Comparison of ENCODE assay signal across 9 cellular contexts in the genomic region with DNA sequence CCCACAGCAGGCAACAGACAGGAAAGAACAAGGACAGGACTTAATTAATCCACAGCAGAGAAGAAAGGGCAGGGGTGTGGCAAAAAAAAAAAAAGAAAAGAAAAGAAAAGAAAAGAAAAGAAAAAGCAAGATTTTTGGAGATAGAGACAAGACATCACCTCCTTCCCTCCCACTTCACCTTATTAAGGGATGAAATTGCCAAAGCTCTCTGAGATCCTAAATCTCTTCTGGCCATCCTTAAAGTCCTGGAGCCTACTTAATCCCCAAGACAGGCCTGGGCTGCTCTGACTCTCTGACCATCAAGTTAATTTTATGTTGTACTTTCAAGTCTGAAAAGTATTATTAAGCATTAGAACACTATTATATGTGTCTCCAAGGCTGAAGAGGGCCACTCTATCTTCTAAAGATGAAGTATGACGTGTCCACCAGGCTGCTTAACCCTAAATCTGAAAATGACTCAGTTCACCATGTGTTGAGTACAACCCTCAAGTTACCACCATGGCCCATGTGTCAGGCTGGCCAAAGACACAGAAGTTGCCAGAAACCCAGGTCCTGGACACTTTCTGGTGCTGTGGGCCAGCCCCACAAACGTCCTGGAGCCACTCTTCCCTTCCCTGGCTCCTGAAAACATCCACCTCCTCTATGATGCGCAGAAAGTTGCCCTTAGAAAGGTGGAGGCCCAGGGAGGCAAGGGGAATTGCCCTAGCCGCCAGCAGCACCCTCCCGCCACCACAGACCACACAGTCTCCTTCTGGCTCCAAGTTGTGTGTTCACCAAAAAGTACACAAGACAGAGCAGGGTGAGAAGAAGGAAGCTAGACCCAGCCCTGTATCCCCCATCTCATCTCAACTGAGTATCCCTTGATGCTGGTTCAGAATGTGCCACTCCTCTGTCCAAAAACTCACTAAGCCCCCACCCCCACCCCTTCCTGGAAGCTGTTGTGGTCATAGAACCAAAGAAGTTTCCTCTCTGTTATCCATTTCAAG. TPM values are rescaled to one million over a fixed set of nuclear protein-coding genes. Genes with fewer than 3 reads are reported as not detected.
DNase-seq lines count a peak whose midpoint lies in the region; ATAC-seq, FAIRE-seq and TF ChIP-seq lines count a peak whose summit lies in the region.
"Had no signal": no experiment of that assay in that cellular context is flagged by ENCODE, and none has a peak within 500 bp of the region (broad histone marks: within the 10 kb centered on the region; RNA-seq: fewer than 3 reads in every experiment).

No MANE protein-coding gene starts in this region.

- no peak overlapping the region for H2BK12ac ChIP-seq in H1 (ENCODE audit: low read depth, low read length)

- no peak overlapping the region for H4K8ac ChIP-seq in H1 (ENCODE audit: extremely low read depth, insufficient read depth, low read length)

- no peak overlapping the region for H3K56ac ChIP-seq in H1 (replicated peaks; ENCODE audit: insufficient read length, low read depth, low read length)

- H2BK5ac ChIP-seq in H1 (ENCODE audit: low read depth, low read length), result no peak overlapping the region; the same call in 1 of the 2 replicates

- TF ChIP-seq POLR2A in GM12892 (IDR thresholded peaks at IDR 0.05; ENCODE audit: low read depth, low read length) (peak; percentile 55), H1 (IDR thresholded peaks at IDR 0.05; ENCODE audit: control extremely low read depth in 1 of 2, low read depth in 2 of 2, low read length in 2 of 2) (peak in 1 of 2 experiments; percentile 44; a peak in 1 of 3 replicates)

- intact Hi-C loops in Right ventricle myocardium inferior (cut with DNase I), result loop anchor here (10.0 kb wide), 1 partner anchor 509 kb away; the partner anchor contains the start of gene NUBP1

- H3K18ac ChIP-seq in H1 (ENCODE audit: extremely low read depth, low read length), result no peak overlapping the region

- no peak for TF ChIP-seq RAD21 in H1 (IDR thresholded peaks at IDR 0.05 in 1 of 2, conservative IDR thresholded peaks at IDR 0.05 in 1 of 2; ENCODE audit: low read depth in 2 of 2, low read length in 2 of 2)

- H3K9ac ChIP-seq in H1 (replicated peaks in 1 of 4; ENCODE audit: extremely low read depth in 1 of 4, low read depth in 3 of 4, low read length in 3 of 4) (no peak overlapping the region), smooth muscle cell (ENCODE audit: low read depth) (no peak overlapping the region)

- H2BK20ac ChIP-seq in H1 (ENCODE audit: low read length), result no peak overlapping the region

- H2BK120ac ChIP-seq in H1 (replicated peaks; ENCODE audit: low read depth, low read length), result no peak overlapping the region

- peaks cover 18% of the 10 kb centered on the region for H3F3A ChIP-seq in smooth muscle cell (ENCODE audit: low read depth)

- H3K4me1 ChIP-seq in H1 (replicated peaks in 1 of 4; ENCODE audit: control insufficient read depth in 3 of 4, insufficient read depth in 4 of 4, low read length in 3 of 4) (peaks cover 0 to 19% (median 8%) of the 10 kb centered on the region in 4 experiments; a peak in 5 of 7 replicates), smooth muscle cell (ENCODE audit: low read depth) (peaks cover 10% of the 10 kb centered on the region)

- H4K20me1 ChIP-seq in H1 (replicated peaks in 1 of 2; ENCODE audit: control insufficient read depth in 1 of 2, insufficient read depth in 2 of 2, low read length in 2 of 2) (peaks cover 11 to 22% of the 10 kb centered on the region in 2 experiments), smooth muscle cell (ENCODE audit: low read depth) (peaks cover 35% of the 10 kb centered on the region)

- H2AK5ac ChIP-seq in H1 (ENCODE audit: low read depth, low read length), result no peak overlapping the region

- H3K23ac ChIP-seq in H1 (ENCODE audit: insufficient read length), result no peak overlapping the region

- no peak for TF ChIP-seq CTCF in H1 (IDR thresholded peaks at IDR 0.05; ENCODE audit: control extremely low read depth in 1 of 3, insufficient read depth in 1 of 3, low read depth in 1 of 3, low read length in 3 of 3)
- TF ChIP-seq CTCF in smooth muscle cell (IDR thresholded peaks at IDR 0.05; ENCODE audit: borderline replicate concordance, insufficient read depth, poor library complexity, severe bottlenecking), result no peak

- H3K4me2 ChIP-seq in H1 (ENCODE audit: insufficient read depth in 1 of 2, low read depth in 2 of 2, low read length in 2 of 2) (peak overlapping the region; percentile 82 to 86), smooth muscle cell (peak overlapping the region; percentile 95)

- no peak overlapping the region for H4K5ac ChIP-seq in H1 (ENCODE audit: insufficient read length, low read depth, low read length)

- H3K9me3 ChIP-seq in H1 (ENCODE audit: insufficient read depth in 2 of 2, low read depth in 1 of 2, low read length in 1 of 2) (no peaks in the 10 kb centered on the region), smooth muscle cell (replicated peaks; ENCODE audit: low read depth) (no peaks in the 10 kb centered on the region)

- H3K4ac ChIP-seq in H1 (replicated peaks; ENCODE audit: insufficient read length, low read depth, low read length), result no peak overlapping the region

- no peak overlapping the region for H3K14ac ChIP-seq in H1 (ENCODE audit: insufficient read length)

- 83% methylated on average over 5 of the region's 5 CpGs; no CpG with 5 or more reads in 1 of the 2 experiments for WGBS in H1 (ENCODE audit: extremely low coverage in 1 of 2, insufficient coverage in 1 of 2, insufficient read length in 1 of 2, insufficient replicate concordance in 2 of 2, low coverage in 1 of 2, low lambda C conversion rate in 2 of 2, missing lambda C conversion rate in 1 of 2), 2 experiments
- 52% methylated on average over 5 of the region's 5 CpGs for WGBS in smooth muscle cell (ENCODE audit: low lambda C conversion rate)

- no peak overlapping the region for H3K27ac ChIP-seq in H1 (ENCODE audit: low read depth, low read length)
- peak overlapping the region; percentile 49 for H3K27ac ChIP-seq in smooth muscle cell (ENCODE audit: low read depth)
- H3K27ac ChIP-seq: cardiac muscle cell had no signal

- no peak overlapping the region for H2BK15ac ChIP-seq in H1 (ENCODE audit: low read length)

- H3K4me3 ChIP-seq in H1 (ENCODE audit: extremely low read depth in 1 of 4, insufficient read depth in 2 of 4, low read depth in 3 of 4, low read length in 4 of 4) (peak overlapping the region in 2 of 4 experiments; percentile 14 to 97; a peak in 3 of 8 replicates), smooth muscle cell (peak overlapping the region; percentile 95)
- H3K4me3 ChIP-seq: cardiac muscle cell had no signal

- H3K23me2 ChIP-seq in H1 (ENCODE audit: low read depth, low read length), result peaks cover 15% of the 10 kb centered on the region

- POLR2A ChIA-PET in H1 (lab: Charles Lee; ENCODE audit: partially characterized antibody), result interaction anchor here (1.0 to 4.6 kb wide), 16 partner anchors 11 to 258 kb away, joined by 3 to 27 read pairs (median 4); no protein-coding TSS in a partner anchor

- DNase-seq in GM12892 (ENCODE audit: insufficient read length) (no peak), H1 (ENCODE audit: low read depth in 1 of 2, low spot score in 2 of 2) (no peak), smooth muscle cell (lab: John Stamatoyannopoulos, UW; ENCODE audit: unreplicated experiment) (no peak), kidney glomerular epithelial cell (lab: John Stamatoyannopoulos, UW) (no peak), Right ventricle myocardium inferior (ENCODE audit: missing footprints) (no peak), NCI-H524 treated with DMSO at 0.1 percent for 48 hours (lab: John Stamatoyannopoulos, UW) (no peak), NCI-H1417 (lab: John Stamatoyannopoulos, UW) (no peak)
- DNase-seq in activated CD4-positive, alpha-beta T cell treated with anti-CD3 and anti-CD28 coated beads for 4 hours, result peak; percentile 43 to 53

- H3K27me3 ChIP-seq in H1 (replicated peaks in 1 of 4; ENCODE audit: control insufficient read depth in 3 of 4, extremely low read depth in 1 of 4, insufficient read depth in 3 of 4, low read length in 3 of 4) (no peaks in the 10 kb centered on the region; a peak in 1 of 7 replicates), smooth muscle cell (ENCODE audit: low read depth) (no peaks in the 10 kb centered on the region)
- H3K27me3 ChIP-seq: cardiac muscle cell had no signal

- CTCF ChIA-PET in H1 (lab: Charles Lee; ENCODE audit: partially characterized antibody), result interaction anchor here (0.9 to 6.2 kb wide), 11 partner anchors 53 to 289 kb away, joined by 3 to 56 read pairs (median 5); no protein-coding TSS in a partner anchor

- peaks cover 4% of the 10 kb centered on the region for H3K79me1 ChIP-seq in H1 (ENCODE audit: low read depth, low read length)

- no peak for TF ChIP-seq EP300 in H1 (IDR thresholded peaks at IDR 0.05; ENCODE audit: borderline replicate concordance in 1 of 2, low read depth in 2 of 2, low read length in 2 of 2)

- peaks cover 0 to 8% (median 5%) of the 10 kb centered on the region in 4 experiments; a peak in 5 of 8 replicates for H3K36me3 ChIP-seq in H1 (ENCODE audit: control insufficient read depth in 2 of 4, insufficient read depth in 4 of 4, low read length in 3 of 4)
- H3K36me3 ChIP-seq in smooth muscle cell (ENCODE audit: low read depth), result no peaks in the 10 kb centered on the region
- H3K36me3 ChIP-seq: cardiac muscle cell had no signal

- peaks cover 0 to 28% of the 10 kb centered on the region in 2 experiments; a peak in 2 of 4 replicates for H3K79me2 ChIP-seq in H1 (ENCODE audit: control insufficient read depth in 1 of 2, insufficient read depth in 2 of 2, low read length in 2 of 2)
- peaks cover 19% of the 10 kb centered on the region for H3K79me2 ChIP-seq in smooth muscle cell (ENCODE audit: low read depth)

- no peak overlapping the region for H4K91ac ChIP-seq in H1 (replicated peaks; ENCODE audit: insufficient read length, low read length)

- ATAC-seq in Right ventricle myocardium inferior, result no peak

- no peak overlapping the region for H2AFZ ChIP-seq in H1 (ENCODE audit: low read length)
- no peak overlapping the region for H2AFZ ChIP-seq in smooth muscle cell (ENCODE audit: low read depth)

- peak; percentile 36 for FAIRE-seq in GM12892 (lab: Jason Lieb, UNC)
- no peak for FAIRE-seq in H1 (lab: Jason Lieb, UNC)

RNA-seq across cellular contexts. Expression of gene SOCS1, which starts 2.7 kb away (rescaled TPM):
- polyA plus RNA-seq in GM12892 (2012; ENCODE audit: missing spikeins), result 4.3 TPM
- total RNA-seq in H1 (2021; fragmentation: NEBNext Ultra II Directional; extraction: Animal tissue kit (Norgen Biotek cat#: 25700)), result 48.9 and 49.8 TPM in 2 replicates
- polyA plus RNA-seq in H1 (2011; rRNA removed) (21.0 and 46.5 TPM in 2 replicates), smooth muscle cell (17.6 and 18.7 TPM in 2 replicates)
- polyA plus RNA-seq in H1 (2011; cell fraction: cytosol; rRNA removed), result 17.0 TPM
- polyA plus RNA-seq in H1 (2011; cell fraction: nucleus; rRNA removed), result 36.0 TPM
- 9.9 to 28.9 TPM (median 25.5 TPM) in 4 replicates for polyA plus RNA-seq in H1 (2012, experiment 1 of 2)
- 20.5 TPM for polyA plus RNA-seq in H1 (2012, experiment 2 of 2)
- polyA plus RNA-seq in H1 (2013, experiment 1 of 2), result 83.3 TPM
- 90.5 TPM for polyA plus RNA-seq in H1 (2013, experiment 2 of 2)
- polyA minus RNA-seq in H1 (2011; rRNA and poly(A)+ RNA removed), result 1.7 and 4.1 TPM in 2 replicates
- polyA minus RNA-seq in H1 (2011; cell fraction: cytosol; rRNA and poly(A)+ RNA removed), result 22.5 TPM
- polyA minus RNA-seq in H1 (2011; cell fraction: nucleus; rRNA and poly(A)+ RNA removed), result 60.0 TPM
- total RNA-seq in smooth muscle cell (3.5 and 6.1 TPM in 2 replicates), Right ventricle myocardium inferior (6.0 TPM)

RNA-seq across cellular contexts. Expression of gene TNP2, which starts 15.8 kb away (rescaled TPM):
- 0.81 TPM for polyA plus RNA-seq in GM12892 (2012; ENCODE audit: missing spikeins)
- total RNA-seq in H1 (2021; fragmentation: NEBNext Ultra II Directional; extraction: Animal tissue kit (Norgen Biotek cat#: 25700)), result not detected in 2 replicates
- not detected in 2 replicates for polyA plus RNA-seq in H1 (2011; rRNA removed)
- polyA plus RNA-seq in H1 (2011; cell fraction: cytosol; rRNA removed), result not detected
- polyA plus RNA-seq in H1 (2011; cell fraction: nucleus; rRNA removed), result not detected
- not detected in 4 replicates for polyA plus RNA-seq in H1 (2012, experiment 1 of 2)
- polyA plus RNA-seq in H1 (2012, experiment 2 of 2), result not detected
- polyA plus RNA-seq in H1 (2013, experiment 1 of 2), result not detected
- polyA plus RNA-seq in H1 (2013, experiment 2 of 2), result not detected
- not detected in 2 replicates for polyA minus RNA-seq in H1 (2011; rRNA and poly(A)+ RNA removed)
- polyA minus RNA-seq in H1 (2011; cell fraction: cytosol; rRNA and poly(A)+ RNA removed), result not detected
- polyA minus RNA-seq in H1 (2011; cell fraction: nucleus; rRNA and poly(A)+ RNA removed), result not detected
- total RNA-seq in smooth muscle cell, result not detected in 2 replicates
- not detected in 2 replicates for polyA plus RNA-seq in smooth muscle cell
- total RNA-seq in Right ventricle myocardium inferior, result not detected
- total RNA-seq: cardiac muscle cell had no signal
- polyA plus RNA-seq: cardiac muscle cell had no signal

RNA-seq across cellular contexts. Expression of gene PRM3, which starts 20.1 kb away (rescaled TPM):
- polyA plus RNA-seq in GM12892 (2012; ENCODE audit: missing spikeins), result not detected
- total RNA-seq in H1 (2021; fragmentation: NEBNext Ultra II Directional; extraction: Animal tissue kit (Norgen Biotek cat#: 25700)), result not detected in 2 replicates
- polyA plus RNA-seq in H1 (2011; rRNA removed), result not detected in 2 replicates
- polyA plus RNA-seq in H1 (2011; cell fraction: cytosol; rRNA removed), result not detected
- polyA plus RNA-seq in H1 (2011; cell fraction: nucleus; rRNA removed), result not detected
- polyA plus RNA-seq in H1 (2012, experiment 1 of 2), result not detected in 4 replicates
- not detected for polyA plus RNA-seq in H1 (2012, experiment 2 of 2)
- polyA plus RNA-seq in H1 (2013, experiment 1 of 2), result not detected
- not detected for polyA plus RNA-seq in H1 (2013, experiment 2 of 2)
- polyA minus RNA-seq in H1 (2011; rRNA and poly(A)+ RNA removed), result not detected in 2 replicates
- polyA minus RNA-seq in H1 (2011; cell fraction: cytosol; rRNA and poly(A)+ RNA removed), result not detected
- not detected for polyA minus RNA-seq in H1 (2011; cell fraction: nucleus; rRNA and poly(A)+ RNA removed)
- total RNA-seq in smooth muscle cell, result not detected in 2 replicates
- polyA plus RNA-seq in smooth muscle cell, result not detected in 2 replicates
- total RNA-seq in Right ventricle myocardium inferior, result not detected
- total RNA-seq: cardiac muscle cell had no signal
- polyA plus RNA-seq: cardiac muscle cell had no signal

RNA-seq across cellular contexts. Expression of gene PRM2, which starts 23.0 kb away (rescaled TPM):
- polyA plus RNA-seq in GM12892 (2012; ENCODE audit: missing spikeins), result 0.61 TPM
- total RNA-seq in H1 (2021; fragmentation: NEBNext Ultra II Directional; extraction: Animal tissue kit (Norgen Biotek cat#: 25700)), result not detected in 2 replicates
- polyA plus RNA-seq in H1 (2011; rRNA removed) (not detected in 2 replicates), smooth muscle cell (not detected in 2 replicates)
- not detected for polyA plus RNA-seq in H1 (2011; cell fraction: cytosol; rRNA removed)
- polyA plus RNA-seq in H1 (2011; cell fraction: nucleus; rRNA removed), result not detected
- not detected in 4 replicates for polyA plus RNA-seq in H1 (2012, experiment 1 of 2)
- polyA plus RNA-seq in H1 (2012, experiment 2 of 2), result not detected
- not detected for polyA plus RNA-seq in H1 (2013, experiment 1 of 2)
- not detected for polyA plus RNA-seq in H1 (2013, experiment 2 of 2)
- polyA minus RNA-seq in H1 (2011; rRNA and poly(A)+ RNA removed), result not detected in 2 replicates
- polyA minus RNA-seq in H1 (2011; cell fraction: cytosol; rRNA and poly(A)+ RNA removed), result not detected
- not detected for polyA minus RNA-seq in H1 (2011; cell fraction: nucleus; rRNA and poly(A)+ RNA removed)
- total RNA-seq in smooth muscle cell (not detected in 2 replicates), Right ventricle myocardium inferior (not detected)
- polyA plus RNA-seq: cardiac muscle cell had no signal

RNA-seq across cellular contexts. Expression of gene PRM1, which starts 27.8 kb away (rescaled TPM):
- polyA plus RNA-seq in GM12892 (2012; ENCODE audit: missing spikeins), result not detected
- total RNA-seq in H1 (2021; fragmentation: NEBNext Ultra II Directional; extraction: Animal tissue kit (Norgen Biotek cat#: 25700)), result 0.82 and 0.92 TPM in 2 replicates
- polyA plus RNA-seq in H1 (2011; rRNA removed) (0.54 TPM in 1 of 2 replicates, not detected in the other), smooth muscle cell (not detected in 2 replicates)
- polyA plus RNA-seq in H1 (2011; cell fraction: cytosol; rRNA removed), result 0.65 TPM
- 0.47 TPM for polyA plus RNA-seq in H1 (2011; cell fraction: nucleus; rRNA removed)
- 0.60 to 1.1 TPM in 2 of 4 replicates, not detected in the others for polyA plus RNA-seq in H1 (2012, experiment 1 of 2)
- not detected for polyA plus RNA-seq in H1 (2012, experiment 2 of 2)
- 1.3 TPM for polyA plus RNA-seq in H1 (2013, experiment 1 of 2)
- polyA plus RNA-seq in H1 (2013, experiment 2 of 2), result 0.68 TPM
- polyA minus RNA-seq in H1 (2011; rRNA and poly(A)+ RNA removed), result not detected in 2 replicates
- polyA minus RNA-seq in H1 (2011; cell fraction: cytosol; rRNA and poly(A)+ RNA removed), result not detected
- not detected for polyA minus RNA-seq in H1 (2011; cell fraction: nucleus; rRNA and poly(A)+ RNA removed)
- total RNA-seq in smooth muscle cell (not detected in 2 replicates), Right ventricle myocardium inferior (not detected)
- total RNA-seq: cardiac muscle cell had no signal
- polyA plus RNA-seq: cardiac muscle cell had no signal

Comparison
In these comparisons a context has a peak if more than half of its experiments do, and no peak if none do; other contexts are left out.
1. DNase-seq: peak in activated CD4-positive, alpha-beta T cell treated with anti-CD3 and anti-CD28 coated beads for 4 hours (2 of 2); none in GM12892 (single experiment), H1 (0 of 2), smooth muscle cell (single experiment), kidney glomerular epithelial cell (single experiment), Right ventricle myocardium inferior (single experiment), NCI-H524 treated with DMSO at 0.1 percent for 48 hours (single experiment) and NCI-H1417 (0 of 3).